1 cellular context compared by ENCODE assay signal in genomic region chr11:2788751-2789140, GRCh38.
TF ChIP-seq lines count a peak whose summit lies in the region.

No MANE protein-coding gene starts in this region.

TF ChIP-seq in WTC11, 78 proteins besides CTCF, POLR2A, EP300 and RAD21 (continued from another document):
- TF ChIP-seq ATF6 (CRISPR knock-in tag; IDR thresholded peaks at IDR 0.05) (no peak), GABPB1 (CRISPR knock-in tag; IDR thresholded peaks at IDR 0.05) (no peak), CREM (CRISPR knock-in tag; IDR thresholded peaks at IDR 0.05) (no peak), ZNF121 (CRISPR knock-in tag; IDR thresholded peaks at IDR 0.05) (no peak), SMAD4 (CRISPR knock-in tag; IDR thresholded peaks at IDR 0.05) (no peak), ZNF532 (CRISPR knock-in tag; IDR thresholded peaks at IDR 0.05; ENCODE audit: borderline replicate concordance) (no peak), ESRRA (CRISPR knock-in tag; IDR thresholded peaks at IDR 0.05; ENCODE audit: borderline replicate concordance) (no peak)
